In the genomic region with DNA sequence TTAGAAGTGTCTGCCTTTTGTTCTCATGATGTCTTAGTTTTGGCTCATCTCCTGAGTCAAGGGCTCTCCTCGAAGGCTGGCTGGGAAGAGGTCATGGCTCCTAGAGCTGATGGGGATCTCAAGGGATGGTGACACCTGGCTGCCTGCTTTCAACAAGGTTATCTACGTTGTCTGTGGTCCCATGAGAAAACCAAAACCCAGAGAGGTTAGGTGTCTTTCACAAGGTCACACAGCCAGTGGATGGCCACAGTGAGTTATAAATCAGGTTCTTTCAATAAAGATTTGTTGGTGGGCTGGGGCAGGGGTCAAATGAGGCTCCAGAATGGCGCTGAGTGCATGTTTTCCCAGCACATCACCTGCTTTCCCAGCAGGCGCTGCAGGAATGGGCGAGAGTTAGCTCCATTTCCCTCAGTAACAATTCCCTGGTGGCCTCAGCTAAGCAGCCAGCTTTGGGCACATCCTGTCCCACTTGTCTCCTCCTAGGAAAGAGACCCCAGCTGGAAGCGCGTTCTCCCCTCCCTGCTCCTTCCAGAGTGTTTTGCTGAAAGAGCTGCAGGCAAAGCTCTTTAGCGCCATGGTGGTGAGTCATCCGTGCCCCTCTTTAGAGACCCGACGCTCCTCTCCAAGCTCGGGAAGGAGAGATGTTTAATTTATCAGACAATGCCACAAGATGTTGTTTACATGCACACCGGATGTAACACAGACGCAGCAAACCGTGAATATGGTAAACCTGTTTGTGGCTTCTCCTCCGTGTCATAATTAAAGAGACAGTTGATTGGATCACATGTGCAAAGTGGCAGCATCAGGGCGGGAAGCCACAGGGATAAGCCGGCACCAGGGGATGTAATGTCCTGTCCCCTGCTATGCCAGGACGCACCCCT, we compare ENCODE assay signal across 10 cellular contexts.
DNase-seq lines count a peak whose midpoint lies in the region; ATAC-seq, FAIRE-seq and TF ChIP-seq lines count a peak whose summit lies in the region.
"Had no signal": no experiment of that assay in that cellular context is flagged by ENCODE, and none has a peak within 500 bp of the region (broad histone marks: within the 10 kb centered on the region; RNA-seq: fewer than 3 reads in every experiment).

No MANE protein-coding gene starts in this region.

- H3K36me3 ChIP-seq in BLaER1 (no peaks in the 10 kb centered on the region), Peyer's patch (no peaks in the 10 kb centered on the region), esophagus squamous epithelium (no peaks in the 10 kb centered on the region)
- H3K36me3 ChIP-seq: neutrophil had no signal

- peak overlapping the region; percentile 81 for H3K4me2 ChIP-seq in BLaER1

- TF ChIP-seq POLR2A in Peyer's patch (IDR thresholded peaks at IDR 0.05) (no peak), esophagus squamous epithelium (IDR thresholded peaks at IDR 0.05) (no peak)

- no peaks in the 10 kb centered on the region for H3K9me3 ChIP-seq in BLaER1
- no peaks in the 10 kb centered on the region for H3K9me3 ChIP-seq in Peyer's patch
- no peaks in the 10 kb centered on the region for H3K9me3 ChIP-seq in esophagus squamous epithelium
- H3K9me3 ChIP-seq: Caco-2, neutrophil had no signal

- no peak for TF ChIP-seq CTCF in Peyer's patch (IDR thresholded peaks at IDR 0.05)
- TF ChIP-seq CTCF in esophagus squamous epithelium (IDR thresholded peaks at IDR 0.05) = no peak
- TF ChIP-seq CTCF in D721Med (IDR thresholded peaks at IDR 0.05; ENCODE audit: insufficient read depth, missing control alignments) = no peak

- H3K4me1 ChIP-seq in BLaER1 (peaks cover 27% of the 10 kb centered on the region), Peyer's patch (no peaks in the 10 kb centered on the region), esophagus squamous epithelium (no peaks in the 10 kb centered on the region)
- H3K4me1 ChIP-seq: Caco-2 had no signal

- 32 to 41% methylated on average over 13 to 15 of the region's 19 CpGs for WGBS in esophagus squamous epithelium, 2 donors

- peaks cover 82% of the 10 kb centered on the region for H4K20me1 ChIP-seq in BLaER1

- H3K27ac ChIP-seq in BLaER1 (no peak overlapping the region), Peyer's patch (peak overlapping the region in 1 of 4 donors; percentile 8), esophagus squamous epithelium (no peak overlapping the region)
- H3K27ac ChIP-seq: neutrophil had no signal

- H3K4me3 ChIP-seq in BLaER1 (no peak overlapping the region), Peyer's patch (no peak overlapping the region), esophagus squamous epithelium (no peak overlapping the region)

- intact Hi-C loops in esophagus squamous epithelium (cut with DNase I) = no loop called here

- DNase-seq in HT1080 (ENCODE audit: low read depth) = peak; percentile 6
- DNase-seq in Peyer's patch = peak in 2 of 3 donors; percentile 16 to 66
- DNase-seq in iPS DF 19.7 (ENCODE audit: low read depth, low spot score) = peak; percentile 56
- no peak for DNase-seq in esophagus squamous epithelium (lab: John Stamatoyannopoulos, UW)
- no peak for DNase-seq in D721Med (ENCODE audit: insufficient read length, low spot score)
- DNase-seq: Caco-2 had no signal

- FAIRE-seq in D721Med (lab: Jason Lieb, UNC) = no peak

- H3K9ac ChIP-seq in BLaER1 = no peak overlapping the region

- ATAC-seq in GM21528 (IDR thresholded peaks at IDR 0.05; ENCODE audit: low FRiP score, unreplicated experiment) (no peak), GM18519 (IDR thresholded peaks at IDR 0.05; ENCODE audit: low FRiP score, unreplicated experiment) (no peak)

- no peaks in the 10 kb centered on the region for H3K27me3 ChIP-seq in BLaER1
- no peaks in the 10 kb centered on the region for H3K27me3 ChIP-seq in Peyer's patch
- H3K27me3 ChIP-seq in esophagus squamous epithelium = peaks cover 0 to 33% (median 0%) of the 10 kb centered on the region in 4 donors

Comparison
In these comparisons a context has a peak if more than half of its experiments do, and no peak if none do; other contexts are left out.
1. DNase-seq: peak in HT1080 (single experiment), Peyer's patch (2 of 3) and iPS DF 19.7 (single experiment); none in esophagus squamous epithelium (single experiment) and D721Med (single experiment).